ENCODE assay signal across 25 cellular contexts in the genomic region with DNA sequence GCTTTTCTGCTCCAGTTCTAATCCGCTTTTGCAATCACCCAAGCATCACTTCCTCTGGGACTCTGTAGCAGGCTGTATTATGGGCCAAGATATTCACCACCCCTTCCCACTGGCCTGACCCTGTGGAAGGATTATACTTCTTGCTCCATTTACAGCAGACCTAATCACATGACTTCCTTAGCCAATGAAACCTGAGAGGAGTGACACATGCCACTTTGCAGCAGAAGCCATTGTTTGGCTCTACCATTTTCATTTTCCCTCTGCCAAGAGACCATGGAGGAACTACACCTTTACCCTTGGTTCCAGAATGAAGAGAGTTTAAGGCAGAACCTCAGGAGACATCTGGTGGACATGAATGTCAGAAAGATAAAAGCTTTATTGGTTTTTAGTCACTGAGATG.
"Had no signal": no experiment of that assay in that cellular context is flagged by ENCODE, and none has a peak within 500 bp of the region (broad histone marks: within the 10 kb centered on the region; RNA-seq: fewer than 3 reads in every experiment).

No MANE protein-coding gene starts in this region.

- ATAC-seq: activated CD8-positive, alpha-beta T cell treated with anti-CD3 and anti-CD28 coated beads for 36 hours; body of pancreas; Panc1 had no signal

- DNase-seq: activated CD4-positive, alpha-beta T cell treated with anti-CD3 and anti-CD28 coated beads, Interleukin-2, amount 10 ng/mL, durations not matched to agents 24 days and 14 days; activated CD4-positive, alpha-beta T cell treated with anti-CD3 and anti-CD28 coated beads, Interleukin-2, amount 50 U/mL, for 4 hours; activated CD8-positive, alpha-beta T cell treated with anti-CD3 and anti-CD28 coated beads for 36 hours; activated gamma-delta T cell; activated naive CD4-positive, alpha-beta T cell treated with Interleukin-2 at 50 U/mL for 16 hours; activated naive CD8-positive, alpha-beta T cell treated with anti-CD3 and anti-CD28 coated beads, Interleukin-2, amount 10 ng/mL, durations not matched to agents 7 days and 5 days; activated T-cell treated with anti-CD3 and anti-CD28 coated beads, Interleukin-2, amount 50 U/mL, for 1 hour; body of pancreas; MM.1S; NCI-H1092 treated with DMSO at 0.1 percent for 48 hours; NCI-H1417; NCI-H1694; NCI-H1930; NCI-H2081 treated with DMSO at 0.1 percent for 48 hours; NCI-H226; NCI-H446 treated with DMSO at 0.1 percent for 48 hours; NCI-H524; NCI-H69; SHP77; SJCRH30; T1000 had no signal

- H3K27ac ChIP-seq: body of pancreas, breast epithelium, coronary artery, SJCRH30, SK-N-MC had no signal

- H3K4me1 ChIP-seq: breast epithelium, SJCRH30 had no signal

- H3K36me3 ChIP-seq: breast epithelium, SJCRH30 had no signal

- H3K9me3 ChIP-seq: body of pancreas, breast epithelium, SJCRH30 had no signal

- H3K4me3 ChIP-seq: body of pancreas, breast epithelium, coronary artery, SJCRH30, SK-N-MC had no signal

- H3K27me3 ChIP-seq: body of pancreas had no signal
